ENCODE assay signal across 11 cellular contexts in genomic region chr19:6803036-6803404, GRCh38. TPM values are rescaled to one million over a fixed set of nuclear protein-coding genes. Genes with fewer than 3 reads are reported as not detected.
DNase-seq lines count a peak whose midpoint lies in the region; ATAC-seq and TF ChIP-seq lines count a peak whose summit lies in the region.
"Had no signal": no experiment of that assay in that cellular context is flagged by ENCODE, and none has a peak within 500 bp of the region (broad histone marks: within the 10 kb centered on the region; RNA-seq: fewer than 3 reads in every experiment).

No MANE protein-coding gene starts in this region.

- POLR2A ChIA-PET in activated CD8-positive, alpha-beta T cell treated with anti-CD3 and anti-CD28 coated beads, Interleukin-2, amount 10 ng/mL, durations not matched to agents 7 days and 5 days (lab: Charles Lee): interaction anchor here (0.8 to 2.4 kb wide), 5 partner anchors 18 to 87 kb away, joined by 3 to 10 read pairs (median 4); partner anchors contain the start of gene VAV1

- H4K8ac ChIP-seq in trophoblast cell (ENCODE audit: low read depth, low read length): no peak overlapping the region

- CTCF ChIA-PET in activated CD8-positive, alpha-beta T cell treated with anti-CD3 and anti-CD28 coated beads, Interleukin-2, amount 10 ng/mL, durations not matched to agents 7 days and 5 days (lab: Charles Lee): interaction anchor here (1.3 to 5.7 kb wide), 6 partner anchors 10 to 65 kb away, joined by 3 to 49 read pairs (median 18); partner anchors contain the start of genes GPR108 and VAV1

- H3K9ac ChIP-seq in trophoblast cell (ENCODE audit: low read length): no peak overlapping the region

- H3K4me1 Mint-ChIP-seq in T-helper 1 cell treated with Interleukin-12 subunit alpha and Interleukin-12 subunit beta and Interleukin-4 antibody, amounts not matched to agents 30 μg/mL and 1 μg/mL, for 36 hours (ENCODE audit: low read depth): peaks cover 48% of the 10 kb centered on the region
- peaks cover 57% of the 10 kb centered on the region for H3K4me1 Mint-ChIP-seq in activated CD8-positive, alpha-beta T cell treated with anti-CD3 and anti-CD28 coated beads, Interleukin-2, amount 10 ng/mL, durations not matched to agents 7 days and 5 days (ENCODE audit: low read depth)

- peak overlapping the region; percentile 84 for H3K4me3 Mint-ChIP-seq in T-helper 1 cell treated with Interleukin-12 subunit alpha and Interleukin-12 subunit beta and Interleukin-4 antibody, amounts not matched to agents 30 μg/mL and 1 μg/mL, for 36 hours
- H3K4me3 Mint-ChIP-seq in activated CD8-positive, alpha-beta T cell treated with anti-CD3 and anti-CD28 coated beads, Interleukin-2, amount 10 ng/mL, durations not matched to agents 7 days and 5 days: peak overlapping the region; percentile 84

- H3K27ac ChIP-seq in HL-60 (replicated peaks) (peak overlapping the region; percentile 83), trophoblast cell (ENCODE audit: low read depth, low read length) (no peak overlapping the region)
- H3K27ac ChIP-seq: testis had no signal

- H3K18ac ChIP-seq in trophoblast cell (ENCODE audit: low read length): no peak overlapping the region

- H4K12ac ChIP-seq in trophoblast cell (ENCODE audit: low read depth, low read length): no peak overlapping the region

- peaks cover 6% of the 10 kb centered on the region for H3K9me3 ChIP-seq in trophoblast cell (ENCODE audit: insufficient read depth, low read depth, low read length)
- H3K9me3 ChIP-seq: testis had no signal

- no peak overlapping the region for H3K4ac ChIP-seq in trophoblast cell (ENCODE audit: low read depth, low read length)

- H4K91ac ChIP-seq in trophoblast cell (ENCODE audit: low read depth, low read length): no peak overlapping the region

- H3K27me3 ChIP-seq in HL-60 (ENCODE audit: insufficient read depth, poor library complexity, severe bottlenecking) (no peaks in the 10 kb centered on the region), trophoblast cell (ENCODE audit: insufficient read depth, low read length) (no peaks in the 10 kb centered on the region)
- H3K27me3 ChIP-seq: testis had no signal

- no peaks in the 10 kb centered on the region for H3K36me3 ChIP-seq in trophoblast cell (ENCODE audit: control insufficient read depth in 1 of 2, insufficient read depth in 2 of 2, low read length in 2 of 2)

- no peak overlapping the region for H3K4me2 ChIP-seq in trophoblast cell (ENCODE audit: low read length)

- no peak for DNase-seq in T-helper 1 cell
- no peak for DNase-seq in HL-60 (ENCODE audit: low read depth in 1 of 2, low spot score in 1 of 2)
- no peak for DNase-seq in activated CD8-positive, alpha-beta T cell treated with anti-CD3 and anti-CD28 coated beads, Interleukin-2, amount 10 ng/mL, durations not matched to agents 7 days and 5 days
- no peak for DNase-seq in trophoblast cell
- no peak for DNase-seq in erythroblast (lab: John Stamatoyannopoulos, UW)
- DNase-seq in HPDE6-E6E7 (ENCODE audit: extremely low spot score): no peak
- no peak for DNase-seq in NCI-H2081 treated with DMSO at 0.1 percent for 48 hours (lab: John Stamatoyannopoulos, UW)
- DNase-seq: NCI-H187, SHP77 treated with DMSO at 0.1 percent for 48 hours had no signal

- H2AFZ ChIP-seq in trophoblast cell (ENCODE audit: insufficient read depth, low read length, poor library complexity): no peak overlapping the region

- H3K4me3 ChIP-seq in HL-60 (replicated peaks; ENCODE audit: insufficient read depth, low read length) (no peak overlapping the region), trophoblast cell (ENCODE audit: low read depth, low read length) (peak overlapping the region; percentile 6)
- H3K4me3 ChIP-seq: testis had no signal

- TF ChIP-seq CTCF in HL-60 (IDR thresholded peaks at IDR 0.05; ENCODE audit: insufficient read depth, low read length): no peak

- H3K36me3 Mint-ChIP-seq in T-helper 1 cell treated with Interleukin-12 subunit alpha and Interleukin-12 subunit beta and Interleukin-4 antibody, amounts not matched to agents 30 μg/mL and 1 μg/mL, for 36 hours (ENCODE audit: low read depth): peaks cover 23% of the 10 kb centered on the region
- peaks cover 54% of the 10 kb centered on the region for H3K36me3 Mint-ChIP-seq in activated CD8-positive, alpha-beta T cell treated with anti-CD3 and anti-CD28 coated beads, Interleukin-2, amount 10 ng/mL, durations not matched to agents 7 days and 5 days (ENCODE audit: low read depth)

- H3K79me2 ChIP-seq in trophoblast cell (ENCODE audit: control insufficient read depth, insufficient read depth, low read length, poor library complexity): no peaks in the 10 kb centered on the region

- WGBS in trophoblast cell (ENCODE audit: extremely low coverage, insufficient coverage, insufficient read length): no CpG with 5 or more reads among the region's 8 CpGs

- peaks cover 6% of the 10 kb centered on the region for H3K79me1 ChIP-seq in trophoblast cell (ENCODE audit: low read length)

- no peak overlapping the region for H3K23ac ChIP-seq in trophoblast cell (ENCODE audit: low read length)

- no peak for TF ChIP-seq POLR2A in erythroblast (IDR thresholded peaks at IDR 0.05; ENCODE audit: low read length)

- ATAC-seq in activated CD8-positive, alpha-beta T cell treated with anti-CD3 and anti-CD28 coated beads, Interleukin-2, amount 10 ng/mL, durations not matched to agents 7 days and 5 days: no peak

- no peak overlapping the region for H3K14ac ChIP-seq in trophoblast cell (ENCODE audit: low read length)

- H2BK120ac ChIP-seq in trophoblast cell (ENCODE audit: insufficient read depth, low read length, poor library complexity): no peak overlapping the region

- H3K4me1 ChIP-seq in trophoblast cell (ENCODE audit: control insufficient read depth in 1 of 2, insufficient read depth in 2 of 2, low read length in 2 of 2): peaks cover 7 to 11% of the 10 kb centered on the region in 2 experiments
- H3K4me1 ChIP-seq: testis had no signal

- peak overlapping the region; percentile 94 for H3K27ac Mint-ChIP-seq in T-helper 1 cell treated with Interleukin-12 subunit alpha and Interleukin-12 subunit beta and Interleukin-4 antibody, amounts not matched to agents 30 μg/mL and 1 μg/mL, for 36 hours
- peak overlapping the region; percentile 97 for H3K27ac Mint-ChIP-seq in activated CD8-positive, alpha-beta T cell treated with anti-CD3 and anti-CD28 coated beads, Interleukin-2, amount 10 ng/mL, durations not matched to agents 7 days and 5 days

- H3K9me3 Mint-ChIP-seq in T-helper 1 cell treated with Interleukin-12 subunit alpha and Interleukin-12 subunit beta and Interleukin-4 antibody, amounts not matched to agents 30 μg/mL and 1 μg/mL, for 36 hours: no peaks in the 10 kb centered on the region
- no peaks in the 10 kb centered on the region for H3K9me3 Mint-ChIP-seq in activated CD8-positive, alpha-beta T cell treated with anti-CD3 and anti-CD28 coated beads, Interleukin-2, amount 10 ng/mL, durations not matched to agents 7 days and 5 days (ENCODE audit: insufficient read depth)

- H2BK5ac ChIP-seq in trophoblast cell (ENCODE audit: low read depth, low read length, poor library complexity): no peak overlapping the region

- H2BK12ac ChIP-seq in trophoblast cell (ENCODE audit: low read length): no peak overlapping the region

- no peaks in the 10 kb centered on the region for H3K27me3 Mint-ChIP-seq in T-helper 1 cell treated with Interleukin-12 subunit alpha and Interleukin-12 subunit beta and Interleukin-4 antibody, amounts not matched to agents 30 μg/mL and 1 μg/mL, for 36 hours (ENCODE audit: low read depth)
- H3K27me3 Mint-ChIP-seq in activated CD8-positive, alpha-beta T cell treated with anti-CD3 and anti-CD28 coated beads, Interleukin-2, amount 10 ng/mL, durations not matched to agents 7 days and 5 days (ENCODE audit: low read depth): no peaks in the 10 kb centered on the region

- no peak overlapping the region for H2AK5ac ChIP-seq in trophoblast cell (ENCODE audit: low read length)

RNA-seq across cellular contexts. Expression of gene VAV1, which starts 30.5 kb away (rescaled TPM):
- total RNA-seq in activated CD8-positive, alpha-beta T cell treated with anti-CD3 and anti-CD28 coated beads, Interleukin-2, amount 10 ng/mL, durations not matched to agents 7 days and 5 days: 100 to 1,000 TPM; 122 to 125 TPM
- polyA plus RNA-seq in trophoblast cell (2013): 0.12 and 0.24 TPM in 2 replicates

RNA-seq across cellular contexts. Expression of gene SH2D3A, which starts 35.8 kb away (rescaled TPM):
- total RNA-seq in activated CD8-positive, alpha-beta T cell treated with anti-CD3 and anti-CD28 coated beads, Interleukin-2, amount 10 ng/mL, durations not matched to agents 7 days and 5 days: 10 to 100 TPM; 28.2 to 28.5 TPM
- polyA plus RNA-seq in trophoblast cell (2013): 25.0 and 26.7 TPM in 2 replicates
